In the genomic region with DNA sequence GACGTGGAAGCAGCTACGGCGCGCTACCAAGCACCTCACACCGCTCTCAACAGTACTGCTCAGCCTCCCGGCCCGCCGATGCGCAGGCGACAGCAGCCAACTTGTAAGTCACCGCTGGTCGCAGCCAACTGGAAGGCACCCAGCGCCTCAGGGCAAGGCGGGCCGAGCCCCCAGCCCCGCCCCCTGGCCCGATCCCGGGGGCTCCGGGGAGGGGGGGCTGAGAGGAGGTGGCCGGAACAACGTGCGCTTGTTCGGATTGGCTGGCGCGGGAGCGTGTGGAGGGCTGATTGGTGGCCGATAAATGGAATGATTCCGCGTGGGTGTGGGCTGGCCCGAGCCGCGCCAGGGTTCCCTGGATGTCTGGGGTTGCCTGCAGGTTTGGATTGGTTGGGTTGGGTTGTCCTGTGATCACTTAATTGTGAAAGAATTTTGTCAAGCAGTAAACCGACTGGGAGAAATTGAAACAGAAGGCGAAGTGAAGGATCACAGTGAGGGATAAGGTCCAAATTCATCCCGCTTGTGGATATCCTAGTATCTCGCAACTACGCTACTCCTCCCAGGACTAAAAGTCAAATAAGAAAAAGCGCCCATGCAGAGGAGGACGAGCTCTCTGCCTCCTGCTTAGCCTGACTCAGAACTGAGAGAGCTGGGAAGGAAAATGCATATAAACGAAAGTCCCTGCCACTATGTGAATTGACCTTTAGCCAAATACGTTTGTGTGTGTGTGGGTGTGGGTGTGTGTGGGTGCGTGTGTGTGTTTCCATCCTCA, we compare ENCODE assay signal across 8 cellular contexts. TPM values are rescaled to one million over a fixed set of nuclear protein-coding genes. Genes with fewer than 3 reads are reported as not detected.
A peak's percentile ranks its signal among the peaks of the same experiment; 100 is the strongest.
DNase-seq lines count a peak whose midpoint lies in the region; ATAC-seq and TF ChIP-seq lines count a peak whose summit lies in the region.

A gene with protein sequence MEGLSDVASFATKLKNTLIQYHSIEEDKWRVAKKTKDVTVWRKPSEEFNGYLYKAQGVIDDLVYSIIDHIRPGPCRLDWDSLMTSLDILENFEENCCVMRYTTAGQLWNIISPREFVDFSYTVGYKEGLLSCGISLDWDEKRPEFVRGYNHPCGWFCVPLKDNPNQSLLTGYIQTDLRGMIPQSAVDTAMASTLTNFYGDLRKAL (minus strand): TSS at position 130 of the 769 bp plus-strand sequence. CDS start 5,102 bp downstream, outside the sequence.

- H3K36me3 ChIP-seq in Peyer's patch: no peaks in the 10 kb centered on the region
- H3K36me3 ChIP-seq in muscle layer of colon (ENCODE audit: insufficient read depth, low read length): no peaks in the 10 kb centered on the region

- H3K27ac ChIP-seq in Peyer's patch: peak within 1 kb of the TSS; percentile 84 to 95 (median 90)
- H3K27ac ChIP-seq in muscle layer of colon (ENCODE audit: low read depth, low read length): peak within 1 kb of the TSS; percentile 61

- H3K27me3 ChIP-seq in Peyer's patch (no peaks in the 10 kb centered on the region), muscle layer of colon (ENCODE audit: control insufficient read depth in 1 of 2, insufficient read depth in 2 of 2, low read length in 2 of 2) (no peaks in the 10 kb centered on the region)

- H3K4me1 ChIP-seq in Peyer's patch (no peaks in the 10 kb centered on the region), muscle layer of colon (ENCODE audit: insufficient read depth, low read length) (peaks cover 5% of the 10 kb centered on the region)

- H3K9me3 ChIP-seq in Peyer's patch (no peaks in the 10 kb centered on the region), muscle layer of colon (ENCODE audit: low read length) (no peaks in the 10 kb centered on the region)

- peak; percentile 95 to 98 for TF ChIP-seq POLR2A in Peyer's patch (IDR thresholded peaks at IDR 0.05)

- no peak for TF ChIP-seq CTCF in Peyer's patch (IDR thresholded peaks at IDR 0.05)

- DNase-seq in DMS153 treated with DMSO at 0.1 percent for 48 hours (lab: John Stamatoyannopoulos, UW; ENCODE audit: unreplicated experiment): peak; percentile 54
- DNase-seq in KG1 (lab: John Stamatoyannopoulos, UW): peak; percentile 36
- DNase-seq in Peyer's patch: peak; percentile 93 to 98 (median 97)
- peak; percentile 93 to 96 for DNase-seq in activated T-cell treated with anti-CD3 and anti-CD28 coated beads, Interleukin-2, amount 50 U/mL, for 48 hours
- peak; percentile 86 for DNase-seq in stimulated activated CD8-positive, alpha-beta memory T cell treated with anti-CD3 and anti-CD28 coated beads, Interleukin-7, amount 100 ng/mL, for 24 hours (ENCODE audit: low read depth)

- peak within 1 kb of the TSS; percentile 70 to 92 (median 78) for H3K4me3 ChIP-seq in Peyer's patch
- peak within 1 kb of the TSS; percentile 64 to 75 for H3K4me3 ChIP-seq in muscle layer of colon (ENCODE audit: low read depth in 1 of 2, low read length in 2 of 2)

- ATAC-seq in GM21723 (IDR thresholded peaks at IDR 0.05; ENCODE audit: unreplicated experiment): peak; percentile 95
- peak; percentile 99 for ATAC-seq in esophagus mucosa

- peak within 1 kb of the TSS; percentile 14 for H3K9ac ChIP-seq in muscle layer of colon (ENCODE audit: low read length)

RNA-seq across cellular contexts. Expression of the gene that starts here (rescaled TPM):
- total RNA-seq in Peyer's patch (10 to 100 TPM; 32.2 to 88.1 (median 79.5) TPM), esophagus mucosa (18.4 TPM)

Comparison
In these comparisons a context has a peak if more than half of its experiments do, and no peak if none do; other contexts are left out.
1. Peak in every context shown above with its lines: DNase-seq, ATAC-seq, H3K4me3 ChIP-seq and H3K27ac ChIP-seq.
2. DNase-seq: peak in every context shown above with its lines; median percentile 97 in Peyer's patch; 94 in activated T-cell treated with anti-CD3 and anti-CD28 coated beads, Interleukin-2, amount 50 U/mL, for 48 hours; 86 in stimulated activated CD8-positive, alpha-beta memory T cell treated with anti-CD3 and anti-CD28 coated beads, Interleukin-7, amount 100 ng/mL, for 24 hours; 54 in DMS153 treated with DMSO at 0.1 percent for 48 hours; 36 in KG1.